Comparison of ENCODE assay signal across 23 cellular contexts in genomic region chr1:196209983-196210382, GRCh38.
DNase-seq lines count a peak whose midpoint lies in the region; ATAC-seq and TF ChIP-seq lines count a peak whose summit lies in the region.
"Had no signal": no experiment of that assay in that cellular context is flagged by ENCODE, and none has a peak within 500 bp of the region (broad histone marks: within the 10 kb centered on the region; RNA-seq: fewer than 3 reads in every experiment).

No MANE protein-coding gene starts in this region.

- H3K9me2 ChIP-seq in SK-N-SH: no peaks in the 10 kb centered on the region

- H3K4me1 ChIP-seq in SK-N-SH (ENCODE audit: control insufficient read depth in 1 of 2, insufficient read depth in 2 of 2, low read depth in 1 of 2, low read length in 1 of 2) (peaks cover 0 to 2% of the 10 kb centered on the region in 2 experiments; a peak in 2 of 4 replicates), uterus (no peaks in the 10 kb centered on the region)
- H3K4me1 ChIP-seq: esophagus squamous epithelium, pancreas, sigmoid colon had no signal

- H3K79me2 ChIP-seq in SK-N-SH (ENCODE audit: insufficient read depth): no peaks in the 10 kb centered on the region
- H3K79me2 ChIP-seq: hepatocyte had no signal

- no peaks in the 10 kb centered on the region for H3F3A ChIP-seq in SK-N-SH (replicated peaks; ENCODE audit: insufficient read depth)

- no peak for TF ChIP-seq RAD21 in SK-N-SH (IDR thresholded peaks at IDR 0.05; ENCODE audit: low read length)

- TF ChIP-seq POLR2A in uterus (IDR thresholded peaks at IDR 0.05): no peak

- H3K4me2 ChIP-seq in SK-N-SH: no peak overlapping the region
- H3K4me2 ChIP-seq: GM23338, hepatocyte had no signal

- TF ChIP-seq CTCF in SK-N-SH (IDR thresholded peaks at IDR 0.05) (no peak), fibroblast of pulmonary artery (IDR thresholded peaks at IDR 0.05; ENCODE audit: low read length, missing control alignments) (no peak), uterus (IDR thresholded peaks at IDR 0.05) (no peak)

- CTCF ChIA-PET in SK-N-SH (lab: Yijun Ruan, JAX): interaction anchor here (0.7 kb wide), 1 partner anchor 451 kb away, joined by 4 read pairs; no protein-coding TSS in a partner anchor

- WGBS in SK-N-SH (ENCODE audit: low lambda C conversion rate): 38% methylated on average over 2 of the region's 2 CpGs

- no peaks in the 10 kb centered on the region for H4K20me1 ChIP-seq in SK-N-SH (ENCODE audit: insufficient read depth)

- 0 out of 4 replicates have a peak, but pooled peaks of 1 of the 2 experiments have one; percentile 9 for TF ChIP-seq EP300 in SK-N-SH (IDR thresholded peaks at IDR 0.05; ENCODE audit: borderline replicate concordance in 1 of 2, low read depth in 1 of 2, low read length in 1 of 2)

- no peaks in the 10 kb centered on the region for H3K9me3 ChIP-seq in SK-N-SH
- no peaks in the 10 kb centered on the region for H3K9me3 ChIP-seq in uterus
- H3K9me3 ChIP-seq: esophagus squamous epithelium, pancreas, sigmoid colon had no signal

- H3K36me3 ChIP-seq in SK-N-SH (replicated peaks in 1 of 2; ENCODE audit: control insufficient read depth in 1 of 2, insufficient read depth in 2 of 2, low read length in 1 of 2) (no peaks in the 10 kb centered on the region), uterus (no peaks in the 10 kb centered on the region)
- H3K36me3 ChIP-seq: esophagus squamous epithelium, pancreas, sigmoid colon had no signal

- intact Hi-C loops in sciatic nerve (cut with DNase I): no loop called here
- intact Hi-C loops in uterus (cut with DNase I; ENCODE audit: low total_unique reads): no loop called here

- ATAC-seq in sciatic nerve (peak; percentile 83), HG02884 (IDR thresholded peaks at IDR 0.05; ENCODE audit: unreplicated experiment) (no peak)
- ATAC-seq: GM23338, HepG2, pancreas had no signal

- H3K4me3 ChIP-seq in SK-N-SH (ENCODE audit: low read depth in 2 of 2, low read length in 1 of 2): no peak overlapping the region
- H3K4me3 ChIP-seq in fibroblast of pulmonary artery (replicated peaks; ENCODE audit: low read depth, low read length): no peak overlapping the region
- no peak overlapping the region for H3K4me3 ChIP-seq in uterus
- H3K4me3 ChIP-seq: coronary artery, esophagus squamous epithelium, GM23338, hepatocyte, pancreas, sigmoid colon, SK-N-MC had no signal

- POLR2A ChIA-PET in SK-N-SH (lab: Yijun Ruan, JAX): no interaction called here

- peak overlapping the region in 1 of 2 experiments; percentile 57; a peak in 1 of 4 replicates for H3K27ac ChIP-seq in SK-N-SH (ENCODE audit: low read depth in 2 of 2, low read length in 1 of 2)
- no peak overlapping the region for H3K27ac ChIP-seq in uterus
- H3K27ac ChIP-seq: coronary artery, esophagus squamous epithelium, hepatocyte, HL-60, pancreas, sigmoid colon, SK-N-MC had no signal

- H3K27me3 ChIP-seq in SK-N-SH (ENCODE audit: insufficient read depth) (no peaks in the 10 kb centered on the region), uterus (no peaks in the 10 kb centered on the region)
- H3K27me3 ChIP-seq: esophagus squamous epithelium, hepatocyte, pancreas, sigmoid colon had no signal

- H2AFZ ChIP-seq in SK-N-SH (ENCODE audit: low read depth): no peak overlapping the region
- H2AFZ ChIP-seq: GM23338, hepatocyte had no signal

- no peak overlapping the region for H3K9ac ChIP-seq in SK-N-SH

- DNase-seq in EH (ENCODE audit: low read depth) (peak; percentile 76), SK-N-SH (peak; percentile 6), fibroblast of pulmonary artery (ENCODE audit: low read depth) (peak; percentile 64), sciatic nerve (ENCODE audit: low spot score) (no peak), uterus (no peak), T1000 (lab: John Stamatoyannopoulos, UW) (no peak)
- DNase-seq: activated B cell treated with CpG ODN at 0.5 μM for 24 hours; activated CD4-positive, alpha-beta T cell treated with anti-CD3 and anti-CD28 coated beads, Interleukin-2, amount 50 U/mL, for 48 hours; activated CD8-positive, alpha-beta memory T cell treated with anti-CD3 and anti-CD28 coated beads, Interleukin-2, amount 50 U/mL, for 48 hours; DMS53; endodermal cell; esophagus squamous epithelium; NCI-H1436; nephron progenitor cell; pancreas; sigmoid colon had no signal

TF ChIP-seq in SK-N-SH, 30 proteins besides CTCF, POLR2A, EP300 and RAD21:
- TF ChIP-seq TEAD4 (IDR thresholded peaks at IDR 0.05; ENCODE audit: borderline replicate concordance, insufficient read depth) (0 out of 2 replicates have a peak, but pooled peaks have one; percentile 10), TAF1 (IDR thresholded peaks at IDR 0.05; ENCODE audit: borderline replicate concordance, low read depth, low read length) (no peak), TCF12 (IDR thresholded peaks at IDR 0.05) (peak; percentile 70), NFIC (IDR thresholded peaks at IDR 0.05; ENCODE audit: borderline replicate concordance) (peak; percentile 52; the same call in 1 of the 2 replicates), JUND (IDR thresholded peaks at IDR 0.05) (peak; percentile 19; the same call in 1 of the 2 replicates), RCOR1 (IDR thresholded peaks at IDR 0.05; ENCODE audit: low read length) (no peak), ZBTB33 (IDR thresholded peaks at IDR 0.05; ENCODE audit: borderline replicate concordance, low read depth) (no peak), GABPA (IDR thresholded peaks at IDR 0.05; ENCODE audit: low read depth) (no peak), ELF1 (IDR thresholded peaks at IDR 0.05) (no peak), PBX3 (IDR thresholded peaks at IDR 0.05) (peak; percentile 17; the same call in 1 of the 2 replicates), SIN3A (IDR thresholded peaks at IDR 0.05; ENCODE audit: borderline replicate concordance, low read depth, low read length) (no peak), FOXM1 (IDR thresholded peaks at IDR 0.05; ENCODE audit: low read depth) (no peak), MEF2A (IDR thresholded peaks at IDR 0.05; ENCODE audit: borderline replicate concordance, low read depth) (no peak)
- TF ChIP-seq, protein P1, sequence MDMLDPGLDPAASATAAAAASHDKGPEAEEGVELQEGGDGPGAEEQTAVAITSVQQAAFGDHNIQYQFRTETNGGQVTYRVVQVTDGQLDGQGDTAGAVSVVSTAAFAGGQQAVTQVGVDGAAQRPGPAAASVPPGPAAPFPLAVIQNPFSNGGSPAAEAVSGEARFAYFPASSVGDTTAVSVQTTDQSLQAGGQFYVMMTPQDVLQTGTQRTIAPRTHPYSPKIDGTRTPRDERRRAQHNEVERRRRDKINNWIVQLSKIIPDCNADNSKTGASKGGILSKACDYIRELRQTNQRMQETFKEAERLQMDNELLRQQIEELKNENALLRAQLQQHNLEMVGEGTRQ (IDR thresholded peaks at IDR 0.05; ENCODE audit: borderline replicate concordance, low read depth, low read length): no peak
TF ChIP-seq in SK-N-SH: peak in this region for 5.

Comparison
In these comparisons a context has a peak if more than half of its experiments do, and no peak if none do; other contexts are left out.
1. DNase-seq: peak in EH (single experiment), SK-N-SH (single experiment) and fibroblast of pulmonary artery (single experiment); none in sciatic nerve (single experiment), uterus (0 of 2) and T1000 (single experiment).